20 cellular contexts compared by ENCODE assay signal in the genomic region with DNA sequence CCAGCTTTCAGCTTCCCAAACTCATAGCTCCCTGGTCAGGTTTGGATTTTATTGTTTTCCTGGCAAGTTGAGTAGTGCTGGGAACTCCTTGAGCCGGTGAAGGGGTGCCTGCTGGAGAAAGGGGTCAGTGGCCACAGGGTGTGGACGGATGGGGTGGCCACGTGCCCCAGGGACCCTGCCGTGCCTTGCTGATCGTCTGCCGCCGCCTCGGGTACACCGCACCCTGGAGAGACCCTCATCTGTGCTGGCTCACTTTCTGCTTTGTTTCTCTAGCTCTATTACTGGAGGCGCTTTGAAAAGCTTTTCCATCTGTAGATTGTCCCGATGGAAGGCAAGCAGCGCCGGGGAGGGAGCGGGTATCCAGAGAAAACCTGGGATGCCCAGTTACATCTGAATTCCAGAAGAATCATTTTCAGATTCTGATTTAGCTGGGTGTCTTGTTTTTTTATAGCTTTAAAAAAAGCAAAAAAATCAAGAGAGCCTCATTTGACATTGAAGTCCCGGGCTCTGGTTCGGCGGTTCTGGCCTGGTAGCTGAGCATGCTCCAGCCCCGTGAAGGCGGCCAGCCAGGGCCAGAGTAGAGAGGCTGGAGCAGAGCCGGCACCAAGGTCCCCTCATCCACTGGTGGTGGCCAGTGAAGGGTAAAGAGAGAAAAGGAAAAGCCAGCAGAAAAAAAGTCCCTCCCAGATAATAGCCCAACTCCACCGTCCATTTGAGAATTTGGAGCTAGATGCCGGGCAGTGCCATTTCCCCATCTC.
"Had no signal": no experiment of that assay in that cellular context is flagged by ENCODE, and none has a peak within 500 bp of the region (broad histone marks: within the 10 kb centered on the region; RNA-seq: fewer than 3 reads in every experiment).

No MANE protein-coding gene starts in this region.

- H3K27me3 ChIP-seq: SJCRH30 had no signal

- FAIRE-seq: RCC 7860 had no signal

- H3K4me1 ChIP-seq: SJCRH30 had no signal

- H3K9me3 ChIP-seq: SJCRH30 had no signal

- H3K27ac ChIP-seq: SJCRH30 had no signal

- H3K36me3 ChIP-seq: SJCRH30 had no signal

- DNase-seq: KBM-7, MV-4-11, NCI-H1048, NCI-H1105 treated with DMSO at 0.1 percent for 48 hours, NCI-H1417 treated with DMSO at 0.1 percent for 48 hours, NCI-H146, NCI-H187, NCI-H2029, NCI-H2081 treated with DMSO at 0.1 percent for 48 hours, NCI-H2171, NCI-H226, NCI-H446, NCI-H510A, NCI-H524 treated with DMSO at 0.1 percent for 48 hours, NCI-H69, NCI-H774, SHP77, SJCRH30 had no signal

- ATAC-seq: SK-N-SH treated with all-trans-retinoic acid at 6 μM for 48 hours had no signal

- H3K4me3 ChIP-seq: SJCRH30 had no signal
